8 cellular contexts compared by ENCODE assay signal in genomic region chr15:41940441-41940857, GRCh38. TPM values are rescaled to one million over a fixed set of nuclear protein-coding genes. Genes with fewer than 3 reads are reported as not detected.
DNase-seq lines count a peak whose midpoint lies in the region; ATAC-seq and TF ChIP-seq lines count a peak whose summit lies in the region.

No MANE protein-coding gene starts in this region.

- H3K9me3 Mint-ChIP-seq in GM23338: no peaks in the 10 kb centered on the region; the same call in 2 of the 3 replicates
- H3K9me3 Mint-ChIP-seq in effector memory CD8-positive, alpha-beta T cell: no peaks in the 10 kb centered on the region

- H3K36me3 ChIP-seq in GM23338 (ENCODE audit: insufficient read depth): no peaks in the 10 kb centered on the region

- no peak overlapping the region for H3K4me3 ChIP-seq in GM23338

- 0 out of 2 replicates have a peak, but pooled peaks cover 1% of the 10 kb centered on the region for H3K4me1 ChIP-seq in GM23338 (ENCODE audit: insufficient read depth)

- H3K36me3 Mint-ChIP-seq in GM23338 (ENCODE audit: low read depth): peaks cover 20% of the 10 kb centered on the region
- H3K36me3 Mint-ChIP-seq in effector memory CD8-positive, alpha-beta T cell (ENCODE audit: insufficient read depth): peaks cover 53% of the 10 kb centered on the region

- H3K9me2 ChIP-seq in GM23338 (ENCODE audit: insufficient read depth): no peaks in the 10 kb centered on the region

- DNase-seq in GM23338 (ENCODE audit: low spot score): no peak
- DNase-seq in activated CD4-positive, alpha-beta T cell treated with anti-CD3 and anti-CD28 coated beads for 48 hours: peak; percentile 75
- DNase-seq in effector memory CD8-positive, alpha-beta T cell: peak; percentile 31 to 35 (median 33)
- DNase-seq in stimulated activated CD4-positive, alpha-beta T cell treated with anti-CD3 and anti-CD28 coated beads, Interleukin-12 subunit alpha, Interleukin-12 subunit beta, amount 100 ng/mL, for 48 hours (ENCODE audit: low read depth in 2 of 3, low spot score in 1 of 3): peak in 2 of 3 donors; percentile 43 to 58
- DNase-seq in SK-N-DZ (ENCODE audit: low spot score): no peak
- DNase-seq in NCI-H510A treated with DMSO at 0.1 percent for 48 hours (lab: John Stamatoyannopoulos, UW): no peak

- H3K27me3 Mint-ChIP-seq in GM23338 (ENCODE audit: insufficient read depth, low read depth, poor library complexity): peaks cover 6% of the 10 kb centered on the region
- no peaks in the 10 kb centered on the region for H3K27me3 Mint-ChIP-seq in effector memory CD8-positive, alpha-beta T cell

- H3K27me3 ChIP-seq in GM23338 (ENCODE audit: insufficient read depth): no peaks in the 10 kb centered on the region

- no peak overlapping the region for H3K27ac Mint-ChIP-seq in GM23338
- H3K27ac Mint-ChIP-seq in effector memory CD8-positive, alpha-beta T cell: peak overlapping the region; percentile 76 to 98

- H3K4me1 Mint-ChIP-seq in GM23338: peaks cover 10% of the 10 kb centered on the region; the same call in 2 of the 3 replicates
- peaks cover 33 to 43% of the 10 kb centered on the region in 2 donors for H3K4me1 Mint-ChIP-seq in effector memory CD8-positive, alpha-beta T cell (ENCODE audit: low read depth in 2 of 2)

- H3F3A ChIP-seq in GM23338 (replicated peaks; ENCODE audit: low read depth): no peaks in the 10 kb centered on the region

- H3K79me2 ChIP-seq in GM23338 (replicated peaks; ENCODE audit: insufficient read depth): no peaks in the 10 kb centered on the region

- H3K4me2 ChIP-seq in GM23338: no peak overlapping the region

- no peak overlapping the region for H3K4me3 Mint-ChIP-seq in GM23338
- H3K4me3 Mint-ChIP-seq in effector memory CD8-positive, alpha-beta T cell: peak overlapping the region; percentile 24 to 58

- H2AFZ ChIP-seq in GM23338: no peak overlapping the region

- no peak for ATAC-seq in GM23338
- ATAC-seq in effector memory CD8-positive, alpha-beta T cell (replicated peaks): peak; percentile 25
- ATAC-seq in HG03571 (IDR thresholded peaks at IDR 0.05; ENCODE audit: unreplicated experiment): no peak
- no peak for ATAC-seq in HG03159 (IDR thresholded peaks at IDR 0.05; ENCODE audit: unreplicated experiment)

- no peak for TF ChIP-seq CTCF in GM23338 (conservative IDR thresholded peaks at IDR 0.05; ENCODE audit: low read depth in 2 of 2)

- H3K27ac ChIP-seq in GM23338 (ENCODE audit: low read depth): 0 out of 2 replicates have a peak overlapping the region, but pooled peaks have one; percentile 26

- H4K20me1 ChIP-seq in GM23338 (replicated peaks; ENCODE audit: insufficient read depth): peaks cover 6% of the 10 kb centered on the region; the same call in 1 of the 2 replicates

TF ChIP-seq in GM23338, 12 proteins besides CTCF, POLR2A, EP300 and RAD21 (continues in another document):
- TF ChIP-seq ZNF462 (CRISPR knock-in tag; IDR thresholded peaks at IDR 0.05) (no peak), EZH2 (IDR thresholded peaks at IDR 0.05; ENCODE audit: low read depth, unreplicated experiment) (no peak), STAT1 (IDR thresholded peaks at IDR 0.05; ENCODE audit: unreplicated experiment) (no peak), EZH2phosphoT487 (IDR thresholded peaks at IDR 0.05; ENCODE audit: unreplicated experiment) (no peak), ETS1 (IDR thresholded peaks at IDR 0.05) (no peak)

RNA-seq across cellular contexts. Expression of gene EHD4, which starts 31.9 kb away (rescaled TPM):
- total RNA-seq in GM23338 (2014; rRNA removed; shearing (Covaris generic)): 30.6 and 31.0 TPM in 2 replicates
- polyA plus RNA-seq in GM23338 (2016; fragmentation: Nextera tagmentation; extraction: Ambion mirVana): 11.2 and 13.0 TPM in 2 replicates
- 2.2 and 2.8 TPM in 2 replicates for polyA plus RNA-seq in SK-N-DZ (2014; cell fraction: cytosol; rRNA removed)
- polyA plus RNA-seq in SK-N-DZ (2014; cell fraction: nucleus; rRNA removed): 0.62 and 1.1 TPM in 2 replicates

RNA-seq across cellular contexts. Expression of gene SPTBN5, which starts 46.6 kb away (rescaled TPM):
- total RNA-seq in GM23338 (2014; rRNA removed; shearing (Covaris generic)): 1.0 and 1.1 TPM in 2 replicates
- 0.31 and 0.57 TPM in 2 replicates for polyA plus RNA-seq in GM23338 (2016; fragmentation: Nextera tagmentation; extraction: Ambion mirVana)
- polyA plus RNA-seq in SK-N-DZ (2014; cell fraction: cytosol; rRNA removed): 0.73 and 0.75 TPM in 2 replicates
- polyA plus RNA-seq in SK-N-DZ (2014; cell fraction: nucleus; rRNA removed): 5.2 and 8.0 TPM in 2 replicates

Comparison
In these comparisons a context has a peak if more than half of its experiments do, and no peak if none do; other contexts are left out.
1. DNase-seq: peak in activated CD4-positive, alpha-beta T cell treated with anti-CD3 and anti-CD28 coated beads for 48 hours (single experiment), effector memory CD8-positive, alpha-beta T cell (3 of 3) and stimulated activated CD4-positive, alpha-beta T cell treated with anti-CD3 and anti-CD28 coated beads, Interleukin-12 subunit alpha, Interleukin-12 subunit beta, amount 100 ng/mL, for 48 hours (2 of 3); none in GM23338 (single experiment), SK-N-DZ (single experiment) and NCI-H510A treated with DMSO at 0.1 percent for 48 hours (single experiment).